ENCODE assay signal across 17 cellular contexts in genomic region chr7:40889099-40889498, GRCh38.
DNase-seq lines count a peak whose midpoint lies in the region; ATAC-seq and TF ChIP-seq lines count a peak whose summit lies in the region.
"Had no signal": no experiment of that assay in that cellular context is flagged by ENCODE, and none has a peak within 500 bp of the region (broad histone marks: within the 10 kb centered on the region; RNA-seq: fewer than 3 reads in every experiment).

No MANE protein-coding gene starts in this region.

- DNase-seq in Right ventricle myocardium inferior (ENCODE audit: missing footprints), result no peak
- DNase-seq in cardiac septum (ENCODE audit: low spot score), result no peak
- DNase-seq in ascending aorta (ENCODE audit: low spot score in 2 of 2), result no peak
- DNase-seq in mesenchymal stem cell, result no peak
- no peak for DNase-seq in transverse colon
- no peak for DNase-seq in NCI-H1417 (lab: John Stamatoyannopoulos, UW)
- DNase-seq in stimulated activated CD8-positive, alpha-beta memory T cell treated with anti-CD3 and anti-CD28 coated beads, Interleukin-4, amount 100 ng/mL, for 48 hours, result no peak
- DNase-seq in activated effector memory CD4-positive, alpha-beta T cell treated with anti-CD3 and anti-CD28 coated beads, Interleukin-2, amount 50 U/mL, for 16 hours, result no peak
- DNase-seq: CD8-positive, alpha-beta T cell; COR-L47; DMS153; DMS79 treated with DMSO at 0.1 percent for 48 hours; EL; GOT3; H9 had no signal

- H3K27me3 ChIP-seq in ascending aorta (no peaks in the 10 kb centered on the region), mesenchymal stem cell (ENCODE audit: control insufficient read depth in 1 of 2, insufficient read depth in 1 of 2, low read length in 2 of 2) (no peaks in the 10 kb centered on the region), transverse colon (no peaks in the 10 kb centered on the region)

- no peak overlapping the region for H3K23ac ChIP-seq in mesenchymal stem cell (ENCODE audit: low read length in 2 of 2)

- H3K4me1 ChIP-seq in ascending aorta, result no peaks in the 10 kb centered on the region
- no peaks in the 10 kb centered on the region for H3K4me1 ChIP-seq in mesenchymal stem cell (ENCODE audit: control insufficient read depth, insufficient read depth, low read depth, low read length)
- H3K4me1 ChIP-seq in transverse colon, result peaks cover 0 to 11% (median 5%) of the 10 kb centered on the region in 4 donors

- in situ Hi-C loops in transverse colon (cut with MboI; ENCODE audit: low pct_ligation_motif_present in 1 of 4, low pct_unique_long_range_greater_than_20kb in 1 of 4, low sequenced_read_pairs in 3 of 4), result no loop called here

- peak; percentile 62 for ATAC-seq in Right ventricle myocardium inferior
- ATAC-seq: CD8-positive, alpha-beta T cell; HepG2 had no signal

- H3K9ac ChIP-seq in mesenchymal stem cell (ENCODE audit: low read length), result no peak overlapping the region

- no peaks in the 10 kb centered on the region for H3K79me1 ChIP-seq in mesenchymal stem cell (replicated peaks; ENCODE audit: low read length, poor library complexity, severe bottlenecking)

- no peak for TF ChIP-seq EP300 in transverse colon (IDR thresholded peaks at IDR 0.05; ENCODE audit: low read depth)

- TF ChIP-seq POLR2A in transverse colon (IDR thresholded peaks at IDR 0.05), result no peak

- H2BK12ac ChIP-seq in mesenchymal stem cell (ENCODE audit: low read length in 2 of 2), result no peak overlapping the region

- 77% methylated on average over 4 of the region's 4 CpGs for WGBS in mesenchymal stem cell
- 69 to 80% methylated on average over 1 to 4 of the region's 4 CpGs for WGBS in transverse colon (ENCODE audit: low coverage in 1 of 2), 2 donors

- H3K4me3 ChIP-seq in ascending aorta (no peak overlapping the region), mesenchymal stem cell (ENCODE audit: insufficient read depth in 1 of 2, low read depth in 1 of 2, low read length in 2 of 2) (no peak overlapping the region), transverse colon (no peak overlapping the region)

- no peak overlapping the region for H3K14ac ChIP-seq in mesenchymal stem cell (ENCODE audit: low read length in 2 of 2)

- no peak overlapping the region for H4K91ac ChIP-seq in mesenchymal stem cell (ENCODE audit: low read length)

- H2BK120ac ChIP-seq in mesenchymal stem cell (ENCODE audit: low read depth, low read length), result no peak overlapping the region

- H2AK5ac ChIP-seq in mesenchymal stem cell (ENCODE audit: low read length, severe bottlenecking), result peak overlapping the region; percentile 69

- intact Hi-C loops in Right ventricle myocardium inferior (cut with DNase I) (no loop called here), cardiac septum (cut with DNase I) (no loop called here), ascending aorta (cut with DNase I) (no loop called here), transverse colon (cut with DNase I; ENCODE audit: low total_unique reads) (no loop called here)

- H4K8ac ChIP-seq in mesenchymal stem cell (ENCODE audit: low read length), result no peak overlapping the region

- H3K9me3 ChIP-seq in ascending aorta (no peaks in the 10 kb centered on the region), mesenchymal stem cell (ENCODE audit: control insufficient read depth, low read length) (peaks cover 19% of the 10 kb centered on the region), transverse colon (peaks cover 12 to 18% of the 10 kb centered on the region in 2 donors)

- H3K36me3 ChIP-seq in ascending aorta (no peaks in the 10 kb centered on the region), mesenchymal stem cell (ENCODE audit: control insufficient read depth in 1 of 2, insufficient read depth in 2 of 2, low read depth in 1 of 2, low read length in 2 of 2) (no peaks in the 10 kb centered on the region), transverse colon (no peaks in the 10 kb centered on the region)

- no peak overlapping the region for H2AFZ ChIP-seq in mesenchymal stem cell (ENCODE audit: low read depth, low read length)

- TF ChIP-seq CTCF in ascending aorta (IDR thresholded peaks at IDR 0.05) (no peak), transverse colon (IDR thresholded peaks at IDR 0.05) (no peak)

- no peak overlapping the region for H3K18ac ChIP-seq in mesenchymal stem cell (ENCODE audit: low read depth in 1 of 2, low read length in 2 of 2)

- H3K4ac ChIP-seq in mesenchymal stem cell (ENCODE audit: low read depth in 1 of 2, low read length in 2 of 2), result no peak overlapping the region

- no peak overlapping the region for H2BK5ac ChIP-seq in mesenchymal stem cell (ENCODE audit: low read depth, low read length, poor library complexity, severe bottlenecking)

- no peak overlapping the region for H3K4me2 ChIP-seq in mesenchymal stem cell (ENCODE audit: low read length, poor library complexity, severe bottlenecking)

- H2BK15ac ChIP-seq in mesenchymal stem cell (ENCODE audit: low read depth, poor library complexity, severe bottlenecking), result no peak overlapping the region

- peak overlapping the region; percentile 33 to 46 for H3K27ac ChIP-seq in ascending aorta
- H3K27ac ChIP-seq in mesenchymal stem cell (ENCODE audit: low read length, poor library complexity, severe bottlenecking), result no peak overlapping the region
- H3K27ac ChIP-seq in transverse colon, result peak overlapping the region in 3 of 4 donors; percentile 25 to 29 (median 26)
- H3K27ac ChIP-seq: 22Rv1 had no signal
